ENCODE assay signal across 8 cellular contexts in genomic region chr20:57397693-57398108, GRCh38. TPM values are rescaled to one million over a fixed set of nuclear protein-coding genes. Genes with fewer than 3 reads are reported as not detected.
A peak's percentile ranks its signal among the peaks of the same experiment; 100 is the strongest.
DNase-seq lines count a peak whose midpoint lies in the region; ATAC-seq and TF ChIP-seq lines count a peak whose summit lies in the region.

No MANE protein-coding gene starts in this region.

- peak overlapping the region; percentile 84 for H3K4me3 Mint-ChIP-seq in activated CD8-positive, alpha-beta T cell treated with anti-CD3 and anti-CD28 coated beads for 36 hours

- CTCF ChIA-PET in activated CD8-positive, alpha-beta T cell treated with anti-CD3 and anti-CD28 coated beads for 36 hours (lab: Charles Lee) = interaction anchor here (0.8 to 2.7 kb wide), 9 partner anchors 7 to 98 kb away, joined by 3 to 17 read pairs (median 7); partner anchors contain the start of genes RAE1 and RBM38

- no peaks in the 10 kb centered on the region for H3K9me3 Mint-ChIP-seq in activated CD8-positive, alpha-beta T cell treated with anti-CD3 and anti-CD28 coated beads for 36 hours

- H3K27ac ChIP-seq in stomach (peak overlapping the region in 4 of 5 donors; percentile 58 to 92 (median 88)), ascending aorta (no peak overlapping the region)

- H3K4me1 ChIP-seq in stomach = peaks cover 77 to 99% (median 85%) of the 10 kb centered on the region in 4 donors
- H3K4me1 ChIP-seq in ascending aorta = peaks cover 12 to 66% of the 10 kb centered on the region in 2 donors

- POLR2A ChIA-PET in activated CD8-positive, alpha-beta T cell treated with anti-CD3 and anti-CD28 coated beads for 36 hours (lab: Charles Lee) = interaction anchor here (0.6 to 6.0 kb wide), 18 partner anchors 8 to 231 kb away, joined by 3 to 88 read pairs (median 6); partner anchors contain the start of genes RBM38 and ZBP1

- TF ChIP-seq CTCF in GM06990 (IDR thresholded peaks at IDR 0.05; ENCODE audit: insufficient read depth, low read length, poor library complexity, severe bottlenecking) = no peak
- TF ChIP-seq CTCF in activated CD8-positive, alpha-beta T cell treated with anti-CD3 and anti-CD28 coated beads for 36 hours (IDR thresholded peaks at IDR 0.05) = no peak
- no peak for TF ChIP-seq CTCF in stomach (IDR thresholded peaks at IDR 0.05)
- TF ChIP-seq CTCF in ascending aorta (IDR thresholded peaks at IDR 0.05) = no peak

- H3K36me3 ChIP-seq in GM06990 (ENCODE audit: control insufficient read depth, insufficient read depth, low read length) = peaks cover 68% of the 10 kb centered on the region
- H3K36me3 ChIP-seq in stomach = peaks cover 16 to 80% (median 55%) of the 10 kb centered on the region in 4 donors
- H3K36me3 ChIP-seq in ascending aorta = peaks cover 29 to 44% of the 10 kb centered on the region in 2 donors

- DNase-seq in GM06990 (ENCODE audit: extremely low read depth, insufficient read length) = peak; percentile 44
- peak; percentile 63 for DNase-seq in activated CD8-positive, alpha-beta T cell treated with anti-CD3 and anti-CD28 coated beads for 36 hours
- peak; percentile 37 for DNase-seq in left ventricle myocardium superior
- peak; percentile 43 for DNase-seq in stomach
- no peak for DNase-seq in NCI-H82 (lab: John Stamatoyannopoulos, UW)
- DNase-seq in NCI-H1694 treated with DMSO at 0.1 percent for 48 hours (lab: John Stamatoyannopoulos, UW) = no peak
- no peak for DNase-seq in ascending aorta (ENCODE audit: low spot score in 2 of 2)

- H3K4me1 Mint-ChIP-seq in activated CD8-positive, alpha-beta T cell treated with anti-CD3 and anti-CD28 coated beads for 36 hours (ENCODE audit: low read depth) = peaks cover 86% of the 10 kb centered on the region

- TF ChIP-seq EP300 in stomach (IDR thresholded peaks at IDR 0.05) = no peak

- H3K4me3 ChIP-seq in GM06990 (replicated peaks; ENCODE audit: low read depth, low read length) (peak overlapping the region; percentile 32), stomach (peak overlapping the region in 3 of 4 donors; percentile 9 to 23 (median 12)), ascending aorta (no peak overlapping the region)

- intact Hi-C loops in activated CD8-positive, alpha-beta T cell treated with anti-CD3 and anti-CD28 coated beads for 36 hours (cut with micrococcal nuclease) = loop anchor here (2.0 to 5.0 kb wide), 2 partner anchors 35 to 221 kb away; no protein-coding TSS in a partner anchor
- intact Hi-C loops in left ventricle myocardium superior (cut with micrococcal nuclease) = no loop called here
- intact Hi-C loops in stomach (cut with DNase I; ENCODE audit: low total_unique reads) = no loop called here
- intact Hi-C loops in ascending aorta (cut with DNase I) = loop anchor here (10.0 kb wide), 2 partner anchors 257 to 297 kb away; no protein-coding TSS in a partner anchor

- H3K9me3 ChIP-seq in stomach (no peaks in the 10 kb centered on the region), ascending aorta (no peaks in the 10 kb centered on the region)

- H3K27ac Mint-ChIP-seq in activated CD8-positive, alpha-beta T cell treated with anti-CD3 and anti-CD28 coated beads for 36 hours = peak overlapping the region; percentile 99

- peaks cover 94% of the 10 kb centered on the region for H3K36me3 Mint-ChIP-seq in activated CD8-positive, alpha-beta T cell treated with anti-CD3 and anti-CD28 coated beads for 36 hours (ENCODE audit: low read depth)

- ATAC-seq in HG02970 (IDR thresholded peaks at IDR 0.05; ENCODE audit: low FRiP score, unreplicated experiment) (peak; percentile 4), left ventricle myocardium superior (no peak)
- peak; percentile 12 for ATAC-seq in activated CD8-positive, alpha-beta T cell treated with anti-CD3 and anti-CD28 coated beads for 36 hours

- no peak for TF ChIP-seq POLR2A in stomach (IDR thresholded peaks at IDR 0.05)

- WGBS in stomach, 5 donors = 37 to 62% (median 55%) methylated on average over 13 of the region's 13 CpGs

- H3K27me3 Mint-ChIP-seq in activated CD8-positive, alpha-beta T cell treated with anti-CD3 and anti-CD28 coated beads for 36 hours = no peaks in the 10 kb centered on the region

- H3K27me3 ChIP-seq in GM06990 (replicated peaks; ENCODE audit: control insufficient read depth, insufficient read depth, low read length) (no peaks in the 10 kb centered on the region), stomach (no peaks in the 10 kb centered on the region), ascending aorta (no peaks in the 10 kb centered on the region)

RNA-seq across cellular contexts. Expression of gene RBM38, which starts 6.5 kb away (rescaled TPM):
- 100 to 1,000 TPM; 114 to 116 TPM for total RNA-seq in activated CD8-positive, alpha-beta T cell treated with anti-CD3 and anti-CD28 coated beads for 36 hours
- total RNA-seq in left ventricle myocardium superior (89.3 TPM), stomach (10 to 100 TPM in 4 of 5 donors, 1 to 10 TPM in 1; 5.3 to 37.8 (median 13.6) TPM), ascending aorta (24.6 TPM)
- 10 to 100 TPM; 15.8 to 25.2 (median 17.0) TPM for polyA plus RNA-seq in stomach

RNA-seq across cellular contexts. Expression of gene RAE1, which starts 46.6 kb away (rescaled TPM):
- total RNA-seq in activated CD8-positive, alpha-beta T cell treated with anti-CD3 and anti-CD28 coated beads for 36 hours = 10 to 100 TPM; 41.1 to 42.9 TPM
- total RNA-seq in left ventricle myocardium superior = 15.1 TPM
- 10 to 100 TPM in 4 of 5 donors, 1 to 10 TPM in 1; 6.4 to 65.6 (median 16.7) TPM for total RNA-seq in stomach
- 10 to 100 TPM; 11.3 to 14.2 (median 12.1) TPM for polyA plus RNA-seq in stomach
- 9.5 TPM for total RNA-seq in ascending aorta

Comparison
In these comparisons a context has a peak if more than half of its experiments do, and no peak if none do; other contexts are left out.
1. DNase-seq: peak in GM06990 (single experiment), activated CD8-positive, alpha-beta T cell treated with anti-CD3 and anti-CD28 coated beads for 36 hours (single experiment), left ventricle myocardium superior (single experiment) and stomach (single experiment); none in NCI-H82 (single experiment), NCI-H1694 treated with DMSO at 0.1 percent for 48 hours (single experiment) and ascending aorta (0 of 2).
2. H3K4me3 ChIP-seq: peak in GM06990 (single experiment) and stomach (3 of 4); none in ascending aorta (0 of 2).
3. H3K27ac ChIP-seq: peak in stomach (4 of 5); none in ascending aorta (0 of 2).
4. intact Hi-C loops: an anchor here in activated CD8-positive, alpha-beta T cell treated with anti-CD3 and anti-CD28 coated beads for 36 hours (2.0 to 5.0 kb wide) and ascending aorta (10.0 kb wide); none called in left ventricle myocardium superior and stomach.